26 cellular contexts compared by ENCODE assay signal in genomic region chr7:154679689-154680088, GRCh38.
"Had no signal": no experiment of that assay in that cellular context is flagged by ENCODE, and none has a peak within 500 bp of the region (broad histone marks: within the 10 kb centered on the region; RNA-seq: fewer than 3 reads in every experiment).

No MANE protein-coding gene starts in this region.

- H3K4me1 ChIP-seq: neural progenitor cell, psoas muscle, right lobe of liver, thyroid gland, tibial nerve, upper lobe of left lung, vagina had no signal

- H3K79me2 ChIP-seq: parathyroid adenoma had no signal

- DNase-seq: occipital lobe; ovary; posterior cingulate gyrus; psoas muscle; right cardiac atrium; right lobe of liver; sigmoid colon; small intestine; stimulated activated CD4-positive, alpha-beta T cell treated with anti-CD3 and anti-CD28 coated beads, Interleukin-15, amount 100 ng/mL, for 24 hours; stimulated activated CD4-positive, alpha-beta T cell treated with anti-CD3 and anti-CD28 coated beads, Interleukin-2, amount 100 ng/mL, for 24 hours; stimulated activated CD4-positive, alpha-beta T cell treated with anti-CD3 and anti-CD28 coated beads, Interleukin-2, amount 100 ng/mL, for 48 hours; stimulated activated CD4-positive, alpha-beta T cell treated with anti-CD3 and anti-CD28 coated beads, Interleukin-4, amount 100 ng/mL, for 24 hours; stimulated activated naive B cell treated with anti-CD40 and anti-IgM and Interleukin-4, amounts not matched to agents 10 μg/mL and 1 μg/mL and 100 μg/mL, for 72 hours; stimulated activated naive CD4-positive, alpha-beta T cell treated with Interleukin-2 at 50 U/mL for 16 hours; stomach; thyroid gland; trophoblast cell; upper lobe of left lung had no signal

- H3K27me3 ChIP-seq: neural progenitor cell, ovary, right lobe of liver, sigmoid colon, stomach, thyroid gland, tibial nerve, upper lobe of left lung, vagina had no signal

- ATAC-seq: natural killer cell treated with Interleukin-12 subunit alpha and Interleukin-12 subunit beta and Interleukin-15 and Interleukin-18, amount 100 ng/mL, for 72 hours; psoas muscle; right cardiac atrium; right lobe of liver; stimulated activated effector memory CD8-positive, alpha-beta T cell treated with anti-CD3 and anti-CD28 coated beads, Interleukin-12 subunit alpha, Interleukin-12 subunit beta, amount 100 ng/mL, for 72 hours; stimulated activated naive B cell treated with anti-CD40 and anti-IgM and Interleukin-4, amounts not matched to agents 10 μg/mL and 1 μg/mL and 100 μg/mL, for 72 hours had no signal

- H3K4me3 ChIP-seq: neural progenitor cell, ovary, psoas muscle, right lobe of liver, sigmoid colon, stomach, thoracic aorta, thyroid gland, tibial nerve, upper lobe of left lung, vagina had no signal

- FAIRE-seq: small intestine, urothelium cell line had no signal

- H3K27ac ChIP-seq: neural progenitor cell, ovary, parathyroid adenoma, psoas muscle, right lobe of liver, sigmoid colon, stomach, thoracic aorta, thyroid gland, tibial nerve, upper lobe of left lung, vagina had no signal

- H3K9ac ChIP-seq: neural progenitor cell, parathyroid adenoma had no signal

- H3K36me3 ChIP-seq: neural progenitor cell, ovary, right lobe of liver, sigmoid colon, stomach, thoracic aorta, thyroid gland, tibial nerve, upper lobe of left lung, vagina had no signal

- H3K9me3 ChIP-seq: ovary, psoas muscle, right lobe of liver, sigmoid colon, thoracic aorta, thyroid gland, tibial nerve, upper lobe of left lung, vagina had no signal

- H3K4me2 ChIP-seq: neural progenitor cell had no signal

- H2AFZ ChIP-seq: neural progenitor cell, parathyroid adenoma had no signal
